Comparison of ENCODE assay signal across 19 cellular contexts in genomic region chr10:118395919-118396318, GRCh38. TPM values are rescaled to one million over a fixed set of nuclear protein-coding genes. Genes with fewer than 3 reads are reported as not detected.
DNase-seq lines count a peak whose midpoint lies in the region; ATAC-seq and TF ChIP-seq lines count a peak whose summit lies in the region.
"Had no signal": no experiment of that assay in that cellular context is flagged by ENCODE, and none has a peak within 500 bp of the region (broad histone marks: within the 10 kb centered on the region; RNA-seq: fewer than 3 reads in every experiment).

No MANE protein-coding gene starts in this region.

- in situ Hi-C loops in ACHN (cut with HindIII; ENCODE audit: low pct_ligation_motif_present, low pct_unique_long_range_greater_than_20kb, low sequenced_read_pairs) = no loop called here

- peak; percentile 8 for DNase-seq in DMS153 (lab: John Stamatoyannopoulos, UW)
- no peak for DNase-seq in DMS153 treated with DMSO at 0.1 percent for 48 hours (lab: John Stamatoyannopoulos, UW; ENCODE audit: unreplicated experiment)
- DNase-seq in HL-60 (ENCODE audit: low read depth in 1 of 2, low spot score in 1 of 2) = no peak
- no peak for DNase-seq in RWPE2 (ENCODE audit: low spot score)
- no peak for DNase-seq in upper lobe of right lung
- no peak for DNase-seq in ACHN
- DNase-seq: AML-193; Calu3; CD4-positive, CD25-positive, alpha-beta regulatory T cell; DMS 273 treated with DMSO at 0.1 percent for 48 hours; DMS79 treated with DMSO at 0.1 percent for 48 hours; EL; GM23248; H9; IMR-90 had no signal

- no peak for TF ChIP-seq CTCF in HL-60 (IDR thresholded peaks at IDR 0.05; ENCODE audit: insufficient read depth, low read length)
- TF ChIP-seq CTCF in RWPE2 (IDR thresholded peaks at IDR 0.05; ENCODE audit: poor library complexity, severe bottlenecking) = no peak
- no peak for TF ChIP-seq CTCF in upper lobe of right lung (IDR thresholded peaks at IDR 0.05)

- H3K4me1 ChIP-seq in RWPE2 (ENCODE audit: insufficient read depth, poor library complexity, severe bottlenecking) = no peaks in the 10 kb centered on the region
- H3K4me1 ChIP-seq in upper lobe of right lung = no peaks in the 10 kb centered on the region

- H3K9me3 ChIP-seq in RWPE2 (ENCODE audit: severe bottlenecking) = no peaks in the 10 kb centered on the region
- H3K9me3 ChIP-seq in upper lobe of right lung = no peaks in the 10 kb centered on the region
- H3K9me3 ChIP-seq: BLaER1 had no signal

- intact Hi-C loops in upper lobe of right lung (cut with DNase I) = no loop called here

- no peaks in the 10 kb centered on the region for H3K36me3 ChIP-seq in RWPE2 (ENCODE audit: low read depth)
- H3K36me3 ChIP-seq in upper lobe of right lung = no peaks in the 10 kb centered on the region
- H3K36me3 ChIP-seq: BLaER1 had no signal

- no peaks in the 10 kb centered on the region for H3K27me3 ChIP-seq in HL-60 (ENCODE audit: insufficient read depth, poor library complexity, severe bottlenecking)
- no peaks in the 10 kb centered on the region for H3K27me3 ChIP-seq in RWPE2 (ENCODE audit: insufficient read depth, poor library complexity, severe bottlenecking)
- H3K27me3 ChIP-seq in upper lobe of right lung = no peaks in the 10 kb centered on the region
- H3K27me3 ChIP-seq: BLaER1 had no signal

- no peak overlapping the region for H3K4me3 ChIP-seq in HL-60 (replicated peaks; ENCODE audit: insufficient read depth, low read length)
- H3K4me3 ChIP-seq in RWPE2 (ENCODE audit: severe bottlenecking) = no peak overlapping the region
- no peak overlapping the region for H3K4me3 ChIP-seq in upper lobe of right lung
- H3K4me3 ChIP-seq: BLaER1, GM23248 had no signal

- H3K27ac ChIP-seq in HL-60 (replicated peaks) (peak overlapping the region; percentile 74), RWPE2 (ENCODE audit: poor library complexity, severe bottlenecking) (no peak overlapping the region), upper lobe of right lung (no peak overlapping the region)
- H3K27ac ChIP-seq: 22Rv1, GM23248 had no signal

- ATAC-seq in RWPE2 (ENCODE audit: low read depth) (peak; percentile 40; the same call in 1 of the 3 replicates), esophagus mucosa (peak; percentile 98), upper lobe of right lung (no peak), GM18502 (IDR thresholded peaks at IDR 0.05; ENCODE audit: poor library complexity, unreplicated experiment) (no peak)

RNA-seq across cellular contexts. Expression of gene FAM204A, which starts 53.8 kb away (rescaled TPM):
- total RNA-seq in esophagus mucosa (49.6 TPM), upper lobe of right lung (51.0 TPM)

Comparison
In these comparisons a context has a peak if more than half of its experiments do, and no peak if none do; other contexts are left out.
1. ATAC-seq: peak in RWPE2 (single experiment) and esophagus mucosa (single experiment); none in upper lobe of right lung (single experiment) and GM18502 (single experiment).